19 cellular contexts compared by ENCODE assay signal in genomic region chr7:101373812-101374612, GRCh38. TPM values are rescaled to one million over a fixed set of nuclear protein-coding genes. Genes with fewer than 3 reads are reported as not detected.
DNase-seq lines count a peak whose midpoint lies in the region; ATAC-seq and TF ChIP-seq lines count a peak whose summit lies in the region.
"Had no signal": no experiment of that assay in that cellular context is flagged by ENCODE, and none has a peak within 500 bp of the region (broad histone marks: within the 10 kb centered on the region; RNA-seq: fewer than 3 reads in every experiment).

No MANE protein-coding gene starts in this region.

- H4K5ac ChIP-seq in IMR-90 (ENCODE audit: low read depth, low read length), result no peak overlapping the region

- no peaks in the 10 kb centered on the region for H3K79me1 ChIP-seq in IMR-90 (ENCODE audit: low read depth in 1 of 2, low read length in 2 of 2)

- H2AK5ac ChIP-seq in IMR-90 (ENCODE audit: low read depth, low read length), result no peak overlapping the region

- in situ Hi-C loops in IMR-90 (cut with MboI; ENCODE audit: low sequenced_read_pairs), result loop anchor here (25.0 kb wide), 1 partner anchor 888 kb away; no protein-coding TSS in a partner anchor

- no peak overlapping the region for H4K91ac ChIP-seq in IMR-90 (ENCODE audit: insufficient read depth, low read depth, low read length)

- H3K23ac ChIP-seq in IMR-90 (ENCODE audit: low read depth, low read length), result no peak overlapping the region

- H3K9me3 ChIP-seq in IMR-90 (ENCODE audit: control insufficient read depth, insufficient read depth, low read length) (no peaks in the 10 kb centered on the region), breast epithelium (no peaks in the 10 kb centered on the region)
- H3K9me3 ChIP-seq: esophagus squamous epithelium, neutrophil had no signal

- no peak overlapping the region for H3K14ac ChIP-seq in IMR-90 (replicated peaks; ENCODE audit: low read depth, low read length)

- WGBS in IMR-90 (ENCODE audit: extremely low coverage in 2 of 2, insufficient read length in 1 of 2), 2 experiments, result 8% methylated on average over 10 of the region's 19 CpGs; no CpG with 5 or more reads in 1 of the 2 experiments

- peaks cover 32% of the 10 kb centered on the region for H3K4me1 Mint-ChIP-seq in mesothelial cell of epicardium
- H3K4me1 Mint-ChIP-seq in stimulated activated naive B cell treated with anti-CD40 and anti-IgM and Interleukin-4, amounts not matched to agents 10 μg/mL and 1 μg/mL and 100 μg/mL, for 72 hours, result peaks cover 7 to 8% of the 10 kb centered on the region in 2 donors

- no peak overlapping the region for H2AK9ac ChIP-seq in IMR-90 (replicated peaks; ENCODE audit: low read depth, low read length, poor library complexity)

- no peak overlapping the region for H3K9ac ChIP-seq in IMR-90 (ENCODE audit: low read depth, low read length)

- H3K36me3 ChIP-seq in IMR-90 (ENCODE audit: control insufficient read depth, insufficient read depth, low read length) (no peaks in the 10 kb centered on the region), breast epithelium (no peaks in the 10 kb centered on the region)
- H3K36me3 ChIP-seq: esophagus squamous epithelium, neutrophil had no signal

- TF ChIP-seq CTCF in IMR-90 (conservative IDR thresholded peaks at IDR 0.05; ENCODE audit: low read depth, low read length), result no peak
- no peak for TF ChIP-seq CTCF in breast epithelium (IDR thresholded peaks at IDR 0.05)
- TF ChIP-seq CTCF in mesothelial cell of epicardium (IDR thresholded peaks at IDR 0.05; ENCODE audit: unreplicated experiment), result no peak
- no peak for TF ChIP-seq CTCF in coronary artery (IDR thresholded peaks at IDR 0.05)

- no peak overlapping the region for H2AFZ ChIP-seq in IMR-90 (replicated peaks; ENCODE audit: low read length, poor library complexity)

- DNase-seq in DMS79 (lab: John Stamatoyannopoulos, UW) (peak; percentile 16), IMR-90 (no peak), breast epithelium (ENCODE audit: low spot score in 2 of 2) (peak; percentile 43 to 63), mesothelial cell of epicardium (ENCODE audit: low spot score in 2 of 2, unreplicated experiment in 2 of 2) (no peak), coronary artery (ENCODE audit: low spot score) (no peak), activated T-cell treated with anti-CD3 and anti-CD28 coated beads for 4 hours (no peak)
- DNase-seq in stimulated activated naive B cell treated with anti-CD40 and anti-IgM and Interleukin-4, amounts not matched to agents 10 μg/mL and 1 μg/mL and 100 μg/mL, for 72 hours, result no peak
- DNase-seq: activated CD4-positive, alpha-beta T cell treated with anti-CD3 and anti-CD28 coated beads, Interleukin-2, amount 50 U/mL, for 1 hour; amniotic stem cell; DMS153; esophagus squamous epithelium; H7; NCI-H1436; NCI-H69; T1000 had no signal

- intact Hi-C loops in IMR-90 (cut with micrococcal nuclease), result no loop called here
- intact Hi-C loops in breast epithelium (cut with DNase I; ENCODE audit: low total_unique reads), result no loop called here

- no peak overlapping the region; the same call in 1 of the 2 replicates for H3K4me2 ChIP-seq in IMR-90 (ENCODE audit: low read depth, low read length)

- H3K36me3 Mint-ChIP-seq in mesothelial cell of epicardium, result peaks cover 6% of the 10 kb centered on the region
- H3K36me3 Mint-ChIP-seq in stimulated activated naive B cell treated with anti-CD40 and anti-IgM and Interleukin-4, amounts not matched to agents 10 μg/mL and 1 μg/mL and 100 μg/mL, for 72 hours, result no peaks in the 10 kb centered on the region

- ATAC-seq in IMR-90 (ENCODE audit: low read depth), result peak; percentile 46; the same call in 1 of the 2 replicates
- ATAC-seq in stimulated activated naive B cell treated with anti-CD40 and anti-IgM and Interleukin-4, amounts not matched to agents 10 μg/mL and 1 μg/mL and 100 μg/mL, for 72 hours (replicated peaks), result no peak
- no peak for ATAC-seq in GM19324 (IDR thresholded peaks at IDR 0.05; ENCODE audit: low FRiP score, unreplicated experiment)
- ATAC-seq: Right ventricle myocardium inferior had no signal

- H3K4me3 ChIP-seq in IMR-90 (ENCODE audit: insufficient read depth, low read depth, low read length) (no peak overlapping the region), breast epithelium (peak overlapping the region in 1 of 3 donors; percentile 5), coronary artery (no peak overlapping the region)
- H3K4me3 ChIP-seq: esophagus squamous epithelium, skin epidermis had no signal

- no peak overlapping the region for H3K27ac ChIP-seq in IMR-90 (ENCODE audit: insufficient read depth, low read length)
- H3K27ac ChIP-seq in breast epithelium, result no peak overlapping the region
- H3K27ac ChIP-seq in coronary artery, result no peak overlapping the region
- H3K27ac ChIP-seq: esophagus squamous epithelium, neutrophil, skin epidermis had no signal

- H3K4me1 ChIP-seq in IMR-90 (ENCODE audit: control insufficient read depth, insufficient read depth, low read length) (peaks cover 2% of the 10 kb centered on the region; the same call in 1 of the 2 replicates), breast epithelium (no peaks in the 10 kb centered on the region)

- H3K27me3 Mint-ChIP-seq in mesothelial cell of epicardium (ENCODE audit: low read depth), result no peaks in the 10 kb centered on the region
- peaks cover 15 to 21% of the 10 kb centered on the region in 2 donors for H3K27me3 Mint-ChIP-seq in stimulated activated naive B cell treated with anti-CD40 and anti-IgM and Interleukin-4, amounts not matched to agents 10 μg/mL and 1 μg/mL and 100 μg/mL, for 72 hours

- dilution Hi-C loops in IMR-90 (cut with HindIII; ENCODE audit: low sequenced_read_pairs, unreplicated experiment), result no loop called here

- H2BK5ac ChIP-seq in IMR-90 (ENCODE audit: low read depth, low read length, poor library complexity, severe bottlenecking), result no peak overlapping the region

- no TSS peak for BruUV-seq in IMR-90 (replicated peaks; lab: Mats Ljungman, UMichigan)

- H3K27ac Mint-ChIP-seq in mesothelial cell of epicardium, result peak overlapping the region; percentile 95
- H3K27ac Mint-ChIP-seq in stimulated activated naive B cell treated with anti-CD40 and anti-IgM and Interleukin-4, amounts not matched to agents 10 μg/mL and 1 μg/mL and 100 μg/mL, for 72 hours, result no peak overlapping the region

- CTCF ChIA-PET in IMR-90 (lab: Yijun Ruan, JAX), result interaction anchor here (0.7 kb wide), 1 partner anchor 10 kb away, joined by 3 read pairs; no protein-coding TSS in a partner anchor

- no peak overlapping the region for H3K56ac ChIP-seq in IMR-90 (ENCODE audit: extremely low read depth, insufficient read depth, low read length)

- no peak overlapping the region for H4K8ac ChIP-seq in IMR-90 (ENCODE audit: low read depth in 2 of 2, low read length in 2 of 2)

- H3K27me3 ChIP-seq in IMR-90 (ENCODE audit: control insufficient read depth, insufficient read depth, low read length), result peaks cover 50% of the 10 kb centered on the region
- peaks cover 0 to 3% of the 10 kb centered on the region in 2 donors for H3K27me3 ChIP-seq in breast epithelium

- TF ChIP-seq RAD21 in IMR-90 (IDR thresholded peaks at IDR 0.05; ENCODE audit: low read length), result no peak

- H2BK120ac ChIP-seq in IMR-90 (ENCODE audit: low read depth, low read length), result no peak overlapping the region

- no peaks in the 10 kb centered on the region for H3K9me1 ChIP-seq in IMR-90 (ENCODE audit: insufficient read depth, low read length)

- no peak overlapping the region for H3K18ac ChIP-seq in IMR-90 (ENCODE audit: low read depth, low read length)

- H4K20me1 ChIP-seq in IMR-90 (ENCODE audit: insufficient read depth, low read length), result no peaks in the 10 kb centered on the region

- no peak overlapping the region for H2BK20ac ChIP-seq in IMR-90 (ENCODE audit: low read depth, low read length)

- TF ChIP-seq POLR2A in IMR-90 (IDR thresholded peaks at IDR 0.05; ENCODE audit: low read depth, low read length) (no peak), breast epithelium (IDR thresholded peaks at IDR 0.05) (no peak)

- peak overlapping the region; percentile 52 for H3K4me3 Mint-ChIP-seq in mesothelial cell of epicardium
- no peak overlapping the region for H3K4me3 Mint-ChIP-seq in stimulated activated naive B cell treated with anti-CD40 and anti-IgM and Interleukin-4, amounts not matched to agents 10 μg/mL and 1 μg/mL and 100 μg/mL, for 72 hours

- no peak overlapping the region for H2BK15ac ChIP-seq in IMR-90 (ENCODE audit: low read depth, low read length)

- H3K4ac ChIP-seq in IMR-90 (ENCODE audit: low read depth, low read length), result no peak overlapping the region

- POLR2A ChIA-PET in IMR-90 (lab: Charles Lee; ENCODE audit: unreplicated experiment), result no interaction called here

- H3K9me3 Mint-ChIP-seq in mesothelial cell of epicardium, result no peaks in the 10 kb centered on the region
- H3K9me3 Mint-ChIP-seq in stimulated activated naive B cell treated with anti-CD40 and anti-IgM and Interleukin-4, amounts not matched to agents 10 μg/mL and 1 μg/mL and 100 μg/mL, for 72 hours, result no peaks in the 10 kb centered on the region

TF ChIP-seq in IMR-90, 13 proteins besides CTCF, POLR2A, EP300 and RAD21 (continues in another document):
- TF ChIP-seq SMC3 (IDR thresholded peaks at IDR 0.05; ENCODE audit: low read depth, low read length), result no peak
- TF ChIP-seq MAFK (IDR thresholded peaks at IDR 0.05; ENCODE audit: low read depth, low read length), result no peak
- TF ChIP-seq RFX5 (IDR thresholded peaks at IDR 0.05; ENCODE audit: low read depth, low read length), result no peak
- no peak for TF ChIP-seq CEBPB (IDR thresholded peaks at IDR 0.05; ENCODE audit: low read depth, low read length)
- TF ChIP-seq MAZ (IDR thresholded peaks at IDR 0.05; ENCODE audit: borderline replicate concordance, low read depth, low read length), result no peak
- TF ChIP-seq FOS (IDR thresholded peaks at IDR 0.05; ENCODE audit: low read depth, low read length), result no peak
- TF ChIP-seq NFE2L2 (IDR thresholded peaks at IDR 0.05; ENCODE audit: low read depth, low read length), result no peak
- no peak for TF ChIP-seq MXI1 (IDR thresholded peaks at IDR 0.05; ENCODE audit: borderline replicate concordance, low read depth, low read length)

RNA-seq across cellular contexts. Expression of gene COL26A1, which starts 11.3 kb away (rescaled TPM):
- total RNA-seq in IMR-90 (2012; rRNA removed) (not detected in 2 replicates), breast epithelium (not detected), mesothelial cell of epicardium (105 to 110 TPM (median 109 TPM) in 3 replicates)
- not detected in 2 replicates for polyA plus RNA-seq in IMR-90 (2012; rRNA removed)
- polyA plus RNA-seq in IMR-90 (2012; cell fraction: cytosol; rRNA removed), result 0.02 TPM in 1 of 2 replicates, not detected in the other
- polyA plus RNA-seq in IMR-90 (2012; cell fraction: nucleus; rRNA removed; ENCODE audit: low replicate concordance), result 0.02 TPM in 1 of 2 replicates, not detected in the other
- total RNA-seq: esophagus squamous epithelium, Right ventricle myocardium inferior had no signal

RNA-seq across cellular contexts. Expression of gene IFT22, which starts 52.4 kb away (rescaled TPM):
- total RNA-seq in IMR-90 (2012; rRNA removed) (23.1 and 34.1 TPM in 2 replicates), breast epithelium (10 to 100 TPM; 19.7 to 33.4 (median 24.5) TPM), mesothelial cell of epicardium (34.4 to 35.0 TPM (median 34.9 TPM) in 3 replicates)
- 27.3 and 29.3 TPM in 2 replicates for polyA plus RNA-seq in IMR-90 (2012; rRNA removed)
- polyA plus RNA-seq in IMR-90 (2012; cell fraction: cytosol; rRNA removed), result 18.4 and 27.6 TPM in 2 replicates
- 3.7 and 10.1 TPM in 2 replicates for polyA plus RNA-seq in IMR-90 (2012; cell fraction: nucleus; rRNA removed; ENCODE audit: low replicate concordance)

Comparison
In these comparisons a context has a peak if more than half of its experiments do, and no peak if none do; other contexts are left out.
1. DNase-seq: peak in DMS79 (single experiment) and breast epithelium (2 of 2); none in IMR-90 (single experiment), mesothelial cell of epicardium (0 of 2), stimulated activated naive B cell treated with anti-CD40 and anti-IgM and Interleukin-4, amounts not matched to agents 10 μg/mL and 1 μg/mL and 100 μg/mL, for 72 hours (single experiment), coronary artery (single experiment) and activated T-cell treated with anti-CD3 and anti-CD28 coated beads for 4 hours (single experiment).
2. RNA of gene COL26A1, which starts 11.3 kb away (total RNA-seq): 105 to 110 TPM in mesothelial cell of epicardium; not detected in IMR-90 and not detected in breast epithelium; every median in the first group is over 10 times any median in the second.